Comparison of ENCODE assay signal across 1 cellular context in genomic region chr3:124699033-124699432, GRCh38.
TF ChIP-seq lines count a peak whose summit lies in the region.

No MANE protein-coding gene starts in this region.

TF ChIP-seq in HepG2, 621 proteins besides CTCF, POLR2A, EP300 and RAD21 (continues in another document):
- TF ChIP-seq TGIF2 (CRISPR knock-in tag; IDR thresholded peaks at IDR 0.05) (no peak), DZIP1 (CRISPR knock-in tag; IDR thresholded peaks at IDR 0.05) (no peak), HNF4G (IDR thresholded peaks at IDR 0.05; ENCODE audit: borderline replicate concordance, low read depth, low read length) (peak; percentile 85), HNF4G (CRISPR knock-in tag; IDR thresholded peaks at IDR 0.05; ENCODE audit: borderline replicate concordance, low read depth) (no peak; the same call in 1 of the 2 replicates), TIGD3 (CRISPR knock-in tag; IDR thresholded peaks at IDR 0.05; ENCODE audit: borderline replicate concordance) (no peak), IRF2 (CRISPR knock-in tag; IDR thresholded peaks at IDR 0.05) (peak; percentile 28; the same call in 1 of the 2 replicates), ZNF207 (IDR thresholded peaks at IDR 0.05; ENCODE audit: borderline replicate concordance) (no peak), ZNF790 (CRISPR knock-in tag; IDR thresholded peaks at IDR 0.05; ENCODE audit: borderline replicate concordance) (no peak), TRIM24 (CRISPR knock-in tag; IDR thresholded peaks at IDR 0.05) (no peak), ADNP (CRISPR knock-in tag; IDR thresholded peaks at IDR 0.05) (no peak), THYN1 (CRISPR knock-in tag; IDR thresholded peaks at IDR 0.05; ENCODE audit: borderline replicate concordance, low read depth) (no peak), ZXDC (CRISPR knock-in tag; IDR thresholded peaks at IDR 0.05) (no peak), ZNF251 (CRISPR knock-in tag; IDR thresholded peaks at IDR 0.05) (no peak), NR1H2 (CRISPR knock-in tag; IDR thresholded peaks at IDR 0.05; ENCODE audit: borderline replicate concordance, low read depth) (no peak), HMGA1 (CRISPR knock-in tag; conservative IDR thresholded peaks at IDR 0.05) (no peak), HES4 (CRISPR knock-in tag; IDR thresholded peaks at IDR 0.05; ENCODE audit: borderline replicate concordance) (no peak), KDM6A (CRISPR knock-in tag; IDR thresholded peaks at IDR 0.05; ENCODE audit: low read depth) (peak; percentile 78), ZSCAN30 (CRISPR knock-in tag; IDR thresholded peaks at IDR 0.05) (no peak), ZNF543 (CRISPR knock-in tag; IDR thresholded peaks at IDR 0.05) (no peak), PPARG (CRISPR knock-in tag; conservative IDR thresholded peaks at IDR 0.05) (0 out of 2 replicates have a peak, but pooled peaks have one; percentile 28), RARA (CRISPR knock-in tag; IDR thresholded peaks at IDR 0.05) (peak; percentile 68), TARDBP (CRISPR knock-in tag; IDR thresholded peaks at IDR 0.05) (0 out of 2 replicates have a peak, but pooled peaks have one; percentile 39), ZIK1 (CRISPR knock-in tag; IDR thresholded peaks at IDR 0.05; ENCODE audit: borderline replicate concordance, low read depth) (no peak), YY1 (IDR thresholded peaks at IDR 0.05; ENCODE audit: insufficient read depth, insufficient replicate concordance, low read depth, low read length) (no peak), ZNF713 (CRISPR knock-in tag; IDR thresholded peaks at IDR 0.05) (no peak), RFX5 (IDR thresholded peaks at IDR 0.05; ENCODE audit: low read depth, low read length) (no peak), NCOR1 (IDR thresholded peaks at IDR 0.05; ENCODE audit: borderline replicate concordance, low read length) (peak; percentile 86), ZNF614 (CRISPR knock-in tag; IDR thresholded peaks at IDR 0.05; ENCODE audit: borderline replicate concordance) (no peak), GABPA (IDR thresholded peaks at IDR 0.05; ENCODE audit: low read depth, low read length) (no peak), GABPA (CRISPR knock-in tag; IDR thresholded peaks at IDR 0.05; ENCODE audit: low read depth) (no peak), ZSCAN29 (CRISPR knock-in tag; conservative IDR thresholded peaks at IDR 0.05) (no peak), KDM3A (CRISPR knock-in tag; IDR thresholded peaks at IDR 0.05; ENCODE audit: low read depth) (no peak), ZNF224 (CRISPR knock-in tag; IDR thresholded peaks at IDR 0.05) (no peak), ZNF414 (CRISPR knock-in tag; IDR thresholded peaks at IDR 0.05) (no peak), TSC22D2 (CRISPR knock-in tag; IDR thresholded peaks at IDR 0.05; ENCODE audit: borderline replicate concordance) (no peak), ZNF740 (CRISPR knock-in tag; IDR thresholded peaks at IDR 0.05) (no peak), NFIC (IDR thresholded peaks at IDR 0.05; ENCODE audit: low read length) (no peak; the same call in none of the 2 replicates), PAXIP1 (CRISPR knock-in tag; conservative IDR thresholded peaks at IDR 0.05) (peak; percentile 87), ZNF775 (CRISPR knock-in tag; IDR thresholded peaks at IDR 0.05; ENCODE audit: borderline replicate concordance) (no peak), ZNF362 (CRISPR knock-in tag; IDR thresholded peaks at IDR 0.05; ENCODE audit: borderline replicate concordance) (no peak), MATR3 (CRISPR knock-in tag; IDR thresholded peaks at IDR 0.05) (no peak), MBD4 (IDR thresholded peaks at IDR 0.05; ENCODE audit: borderline replicate concordance, low read length) (no peak), ZSCAN31 (CRISPR knock-in tag; IDR thresholded peaks at IDR 0.05; ENCODE audit: low read depth) (no peak), ZNF501 (CRISPR knock-in tag; IDR thresholded peaks at IDR 0.05) (no peak), AGO1 (IDR thresholded peaks at IDR 0.05; ENCODE audit: low read depth, low read length, poor library complexity, severe bottlenecking) (no peak), THAP9 (CRISPR knock-in tag; IDR thresholded peaks at IDR 0.05; ENCODE audit: borderline replicate concordance) (no peak), ZNF264 (CRISPR knock-in tag; IDR thresholded peaks at IDR 0.05) (no peak), KLF6 (CRISPR knock-in tag; IDR thresholded peaks at IDR 0.05) (no peak), HMG20A (CRISPR knock-in tag; IDR thresholded peaks at IDR 0.05; ENCODE audit: borderline replicate concordance) (peak; percentile 80; the same call in 1 of the 2 replicates), BHLHE40 (IDR thresholded peaks at IDR 0.05; ENCODE audit: low read length) (no peak), ATF2 (CRISPR knock-in tag; IDR thresholded peaks at IDR 0.05) (no peak), JUNB (CRISPR knock-in tag; IDR thresholded peaks at IDR 0.05; ENCODE audit: borderline replicate concordance) (0 out of 2 replicates have a peak, but pooled peaks have one; percentile 41), ZNF446 (CRISPR knock-in tag; IDR thresholded peaks at IDR 0.05) (no peak), SNAPC2 (CRISPR knock-in tag; IDR thresholded peaks at IDR 0.05) (no peak), DR1 (CRISPR knock-in tag; IDR thresholded peaks at IDR 0.05) (no peak), HDAC2 (CRISPR knock-in tag; IDR thresholded peaks at IDR 0.05) (peak; percentile 55)
